In genomic region chr17:79423811-79424465, GRCh38 we compare ENCODE assay signal across 19 cellular contexts.
DNase-seq lines count a peak whose midpoint lies in the region; ATAC-seq, FAIRE-seq and TF ChIP-seq lines count a peak whose summit lies in the region.
"Had no signal": no experiment of that assay in that cellular context is flagged by ENCODE, and none has a peak within 500 bp of the region (broad histone marks: within the 10 kb centered on the region; RNA-seq: fewer than 3 reads in every experiment).

No MANE protein-coding gene starts in this region.

- H3K36me3 Mint-ChIP-seq in osteocyte (ENCODE audit: unreplicated experiment), result no peaks in the 10 kb centered on the region
- no peaks in the 10 kb centered on the region for H3K36me3 Mint-ChIP-seq in activated naive CD4-positive, alpha-beta T cell treated with anti-CD3 and anti-CD28 coated beads for 36 hours (ENCODE audit: low read depth)
- H3K36me3 Mint-ChIP-seq: CD8-positive, alpha-beta T cell; IgD-negative memory B cell had no signal

- no peak overlapping the region for H3K4me3 Mint-ChIP-seq in osteocyte (ENCODE audit: unreplicated experiment)
- no peak overlapping the region for H3K4me3 Mint-ChIP-seq in activated naive CD4-positive, alpha-beta T cell treated with anti-CD3 and anti-CD28 coated beads for 36 hours
- H3K4me3 Mint-ChIP-seq: CD8-positive, alpha-beta T cell; HFFc6; IgD-negative memory B cell had no signal

- TF ChIP-seq POLR2A in A549 (IDR thresholded peaks at IDR 0.05; ENCODE audit: low read length) (no peak), H1 (IDR thresholded peaks at IDR 0.05; ENCODE audit: control extremely low read depth in 1 of 2, low read depth in 2 of 2, low read length in 2 of 2) (no peak)

- no peak overlapping the region for H4K91ac ChIP-seq in H1 (replicated peaks; ENCODE audit: insufficient read length, low read length)

- in situ Hi-C loops in HAP-1 (cut with MboI; ENCODE audit: low sequenced_read_pairs), result no loop called here

- H4K8ac ChIP-seq in H1 (ENCODE audit: extremely low read depth, insufficient read depth, low read length), result no peak overlapping the region

- no peaks in the 10 kb centered on the region for H4K20me1 ChIP-seq in BLaER1
- no peaks in the 10 kb centered on the region for H4K20me1 ChIP-seq in H1 (replicated peaks in 1 of 2; ENCODE audit: control insufficient read depth in 1 of 2, insufficient read depth in 2 of 2, low read length in 2 of 2)

- intact Hi-C loops in activated naive CD4-positive, alpha-beta T cell treated with anti-CD3 and anti-CD28 coated beads for 36 hours (cut with micrococcal nuclease), result no loop called here

- peaks cover 6% of the 10 kb centered on the region for H3K27me3 Mint-ChIP-seq in osteocyte (ENCODE audit: unreplicated experiment)
- H3K27me3 Mint-ChIP-seq in activated naive CD4-positive, alpha-beta T cell treated with anti-CD3 and anti-CD28 coated beads for 36 hours (ENCODE audit: low read depth), result no peaks in the 10 kb centered on the region

- H2BK12ac ChIP-seq in H1 (ENCODE audit: low read depth, low read length), result 0 out of 2 replicates have a peak overlapping the region, but pooled peaks have one; percentile 17

- TF ChIP-seq CTCF in A549 (IDR thresholded peaks at IDR 0.05) (no peak), H1 (IDR thresholded peaks at IDR 0.05; ENCODE audit: control extremely low read depth in 1 of 3, insufficient read depth in 1 of 3, low read depth in 1 of 3, low read length in 3 of 3) (no peak), osteocyte (IDR thresholded peaks at IDR 0.05) (no peak)

- no peak overlapping the region for H2AFZ ChIP-seq in H1 (ENCODE audit: low read length)

- H3K36me3 ChIP-seq in BLaER1 (no peaks in the 10 kb centered on the region), H1 (ENCODE audit: control insufficient read depth in 2 of 4, insufficient read depth in 4 of 4, low read length in 3 of 4) (no peaks in the 10 kb centered on the region), HAP-1 (replicated peaks) (no peaks in the 10 kb centered on the region)

- H3K9ac ChIP-seq in BLaER1 (peak overlapping the region; percentile 49), H1 (replicated peaks in 1 of 4; ENCODE audit: extremely low read depth in 1 of 4, low read depth in 3 of 4, low read length in 3 of 4) (no peak overlapping the region)

- no peak overlapping the region for H3K56ac ChIP-seq in H1 (replicated peaks; ENCODE audit: insufficient read length, low read depth, low read length)

- no peak overlapping the region for H2BK20ac ChIP-seq in H1 (ENCODE audit: low read length)

- no peak overlapping the region for H3K4me3 ChIP-seq in A549
- no peak overlapping the region for H3K4me3 ChIP-seq in BLaER1
- no peak overlapping the region for H3K4me3 ChIP-seq in H1 (ENCODE audit: extremely low read depth in 1 of 4, insufficient read depth in 2 of 4, low read depth in 3 of 4, low read length in 4 of 4)
- H3K4me3 ChIP-seq in HAP-1, result no peak overlapping the region
- H3K4me3 ChIP-seq: GM12878 had no signal

- H3K4me2 ChIP-seq in A549 (no peak overlapping the region; the same call in 2 of the 3 replicates), BLaER1 (peak overlapping the region; percentile 92), H1 (ENCODE audit: insufficient read depth in 1 of 2, low read depth in 2 of 2, low read length in 2 of 2) (no peak overlapping the region)

- H3K79me2 ChIP-seq in H1 (ENCODE audit: control insufficient read depth in 1 of 2, insufficient read depth in 2 of 2, low read length in 2 of 2), result no peaks in the 10 kb centered on the region

- no peaks in the 10 kb centered on the region for H3K9me3 Mint-ChIP-seq in osteocyte (ENCODE audit: unreplicated experiment)
- no peaks in the 10 kb centered on the region for H3K9me3 Mint-ChIP-seq in activated naive CD4-positive, alpha-beta T cell treated with anti-CD3 and anti-CD28 coated beads for 36 hours
- H3K9me3 Mint-ChIP-seq: CD8-positive, alpha-beta T cell; IgD-negative memory B cell had no signal

- H3K4ac ChIP-seq in H1 (replicated peaks; ENCODE audit: insufficient read length, low read depth, low read length), result no peak overlapping the region

- peaks cover 59% of the 10 kb centered on the region for H3K4me1 Mint-ChIP-seq in osteocyte (ENCODE audit: unreplicated experiment)
- H3K4me1 Mint-ChIP-seq in activated naive CD4-positive, alpha-beta T cell treated with anti-CD3 and anti-CD28 coated beads for 36 hours (ENCODE audit: low read depth), result no peaks in the 10 kb centered on the region

- no peak overlapping the region for H2AK5ac ChIP-seq in H1 (ENCODE audit: low read depth, low read length)

- no peak overlapping the region for H3K23ac ChIP-seq in H1 (ENCODE audit: insufficient read length)

- ATAC-seq in A549, result no peak
- ATAC-seq: CD8-positive, alpha-beta T cell; GM12878; HCT116 had no signal

- no peak overlapping the region for H2BK120ac ChIP-seq in H1 (replicated peaks; ENCODE audit: low read depth, low read length)

- H3K27me3 ChIP-seq in BLaER1 (no peaks in the 10 kb centered on the region), H1 (replicated peaks in 1 of 4; ENCODE audit: control insufficient read depth in 3 of 4, extremely low read depth in 1 of 4, insufficient read depth in 3 of 4, low read length in 3 of 4) (no peaks in the 10 kb centered on the region; a peak in 1 of 7 replicates), HAP-1 (ENCODE audit: low read depth) (peaks cover 15% of the 10 kb centered on the region)

- H3K4me1 ChIP-seq in A549 (peaks cover 64% of the 10 kb centered on the region), BLaER1 (peaks cover 100% of the 10 kb centered on the region), H1 (replicated peaks in 1 of 4; ENCODE audit: control insufficient read depth in 3 of 4, insufficient read depth in 4 of 4, low read length in 3 of 4) (peaks cover 0 to 4% (median 2%) of the 10 kb centered on the region in 4 experiments; a peak in 3 of 7 replicates), HAP-1 (no peaks in the 10 kb centered on the region)

- no peak overlapping the region for H2BK15ac ChIP-seq in H1 (ENCODE audit: low read length)

- H3K18ac ChIP-seq in H1 (ENCODE audit: extremely low read depth, low read length), result no peak overlapping the region

- no peaks in the 10 kb centered on the region for H3K79me1 ChIP-seq in H1 (ENCODE audit: low read depth, low read length)

- CTCF ChIA-PET in A549 (lab: Yijun Ruan, JAX) (interaction anchor here (0.8 to 5.0 kb wide), 5 partner anchors 22 to 359 kb away, joined by 3 to 23 read pairs (median 3); no protein-coding TSS in a partner anchor), H1 (lab: Charles Lee; ENCODE audit: partially characterized antibody) (interaction anchor here (0.9 to 6.5 kb wide), 4 partner anchors 15 to 86 kb away, joined by 3 to 27 read pairs (median 4); no protein-coding TSS in a partner anchor)
- CTCF ChIA-PET in activated naive CD4-positive, alpha-beta T cell treated with anti-CD3 and anti-CD28 coated beads for 36 hours (lab: Charles Lee), result no interaction called here

- no peak overlapping the region for H4K5ac ChIP-seq in H1 (ENCODE audit: insufficient read length, low read depth, low read length)

- H3K23me2 ChIP-seq in H1 (ENCODE audit: low read depth, low read length), result no peaks in the 10 kb centered on the region

- TF ChIP-seq EP300 in A549 (IDR thresholded peaks at IDR 0.05) (no peak), H1 (IDR thresholded peaks at IDR 0.05; ENCODE audit: borderline replicate concordance in 1 of 2, low read depth in 2 of 2, low read length in 2 of 2) (no peak)

- no peak for DNase-seq in A549 (ENCODE audit: low read depth in 1 of 2, low spot score in 1 of 2)
- DNase-seq in H1 (ENCODE audit: low read depth in 1 of 2, low spot score in 2 of 2), result no peak
- DNase-seq in osteocyte (ENCODE audit: extremely low spot score, unreplicated experiment), result no peak
- no peak for DNase-seq in activated naive CD4-positive, alpha-beta T cell treated with anti-CD3 and anti-CD28 coated beads for 36 hours
- no peak for DNase-seq in HAP-1 (ENCODE audit: low spot score in 2 of 2)
- DNase-seq in SHP77 treated with DMSO at 0.1 percent for 48 hours (lab: John Stamatoyannopoulos, UW), result no peak
- DNase-seq: AML-193, Calu3, DMS79 treated with DMSO at 0.1 percent for 48 hours, HFFc6, KBM-7 had no signal

- no peak overlapping the region for H2BK5ac ChIP-seq in H1 (ENCODE audit: low read depth, low read length)

- H3K9me3 ChIP-seq in A549, result no peaks in the 10 kb centered on the region
- H3K9me3 ChIP-seq in BLaER1, result no peaks in the 10 kb centered on the region
- no peaks in the 10 kb centered on the region for H3K9me3 ChIP-seq in H1 (ENCODE audit: insufficient read depth in 2 of 2, low read depth in 1 of 2, low read length in 1 of 2)
- H3K9me3 ChIP-seq in HAP-1, result no peaks in the 10 kb centered on the region

- WGBS in A549 (ENCODE audit: missing lambda C conversion rate), result 88% methylated on average over 15 of the region's 18 CpGs
- WGBS in H1 (ENCODE audit: extremely low coverage in 1 of 2, insufficient coverage in 1 of 2, insufficient read length in 1 of 2, insufficient replicate concordance in 2 of 2, low coverage in 1 of 2, low lambda C conversion rate in 2 of 2, missing lambda C conversion rate in 1 of 2), 2 experiments, result 83% methylated on average over 18 of the region's 18 CpGs; no CpG with 5 or more reads in 1 of the 2 experiments

- H3K27ac ChIP-seq in A549 (peak overlapping the region; percentile 23 to 58; a peak in 4 of 6 replicates), BLaER1 (peak overlapping the region; percentile 86), H1 (ENCODE audit: low read depth, low read length) (no peak overlapping the region)

- FAIRE-seq in A549 (lab: Jason Lieb, UNC) (no peak), H1 (lab: Jason Lieb, UNC) (no peak)
- FAIRE-seq: A204.1, GM12878, H54, HTR-8/SVneo had no signal

- H3K27ac Mint-ChIP-seq in osteocyte (ENCODE audit: unreplicated experiment), result peak overlapping the region; percentile 60
- H3K27ac Mint-ChIP-seq in activated naive CD4-positive, alpha-beta T cell treated with anti-CD3 and anti-CD28 coated beads for 36 hours, result no peak overlapping the region
- H3K27ac Mint-ChIP-seq: CD8-positive, alpha-beta T cell; HFFc6; IgD-negative memory B cell had no signal

- TF ChIP-seq RAD21 in A549 (conservative IDR thresholded peaks at IDR 0.05 in 1 of 2, IDR thresholded peaks at IDR 0.05 in 1 of 2) (no peak), H1 (IDR thresholded peaks at IDR 0.05 in 1 of 2, conservative IDR thresholded peaks at IDR 0.05 in 1 of 2; ENCODE audit: low read depth in 2 of 2, low read length in 2 of 2) (no peak)

- H3K14ac ChIP-seq in H1 (ENCODE audit: insufficient read length), result no peak overlapping the region

- POLR2A ChIA-PET in A549 (lab: Yijun Ruan, JAX), result no interaction called here
- POLR2A ChIA-PET in H1 (lab: Charles Lee; ENCODE audit: partially characterized antibody), result no interaction called here

TF ChIP-seq in A549, 52 proteins besides CTCF, POLR2A, EP300 and RAD21:
- TF ChIP-seq CBX8 (IDR thresholded peaks at IDR 0.05), result no peak

TF ChIP-seq in H1, 55 proteins besides CTCF, POLR2A, EP300 and RAD21:
- no peak for TF ChIP-seq POU5F1 (IDR thresholded peaks at IDR 0.05; ENCODE audit: low read depth, low read length)
- no peak for TF ChIP-seq SUZ12 (IDR thresholded peaks at IDR 0.05; ENCODE audit: low read length)
- TF ChIP-seq CHD2 (IDR thresholded peaks at IDR 0.05; ENCODE audit: low read length), result no peak
